In the genomic region with DNA sequence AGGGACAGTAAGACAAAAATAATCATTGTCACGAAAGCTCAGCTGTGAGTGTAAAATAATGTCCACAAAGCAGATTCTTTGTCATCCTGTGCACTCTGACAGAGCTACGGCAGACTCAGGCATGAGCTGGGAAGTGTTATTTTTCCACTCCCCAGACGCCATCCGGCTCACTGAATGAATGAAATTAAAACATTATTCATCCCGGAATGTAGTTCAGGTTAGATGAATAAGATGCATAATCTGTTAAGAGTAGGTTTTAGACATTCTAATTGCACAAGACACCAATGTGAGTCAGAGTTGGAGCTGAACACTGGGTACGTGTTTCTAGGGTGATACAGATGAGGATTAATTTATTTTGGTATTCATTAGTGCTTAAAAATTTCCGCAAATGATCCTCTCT, we compare ENCODE assay signal across 16 cellular contexts.
A peak's percentile ranks its signal among the peaks of the same experiment; 100 is the strongest.
DNase-seq lines count a peak whose midpoint lies in the region; ATAC-seq and TF ChIP-seq lines count a peak whose summit lies in the region.
"Had no signal": no experiment of that assay in that cellular context is flagged by ENCODE, and none has a peak within 500 bp of the region (broad histone marks: within the 10 kb centered on the region; RNA-seq: fewer than 3 reads in every experiment).

No MANE protein-coding gene starts in this region.

- intact Hi-C loops in testis (cut with DNase I; ENCODE audit: low total_unique reads) = no loop called here

- H3K36me3 ChIP-seq in fibroblast of lung (ENCODE audit: control insufficient read depth, insufficient read depth, low read length) = no peaks in the 10 kb centered on the region
- H3K36me3 ChIP-seq in testis (ENCODE audit: low read depth, missing control alignments) = no peaks in the 10 kb centered on the region

- H4K20me1 ChIP-seq in fibroblast of lung (ENCODE audit: control insufficient read depth, extremely low read depth, insufficient read depth, low read length) = no peaks in the 10 kb centered on the region

- WGBS in testis, 2 donors = 79 to 93% methylated on average over 7 of the region's 7 CpGs

- H3K4me2 ChIP-seq in fibroblast of lung (ENCODE audit: extremely low read depth, insufficient read depth, low read length) = no peak overlapping the region

- H3K4me3 ChIP-seq in fibroblast of lung (replicated peaks in 1 of 4; ENCODE audit: control extremely low read depth in 1 of 4, insufficient read depth in 1 of 4, low read depth in 3 of 4, low read length in 4 of 4) = no peak overlapping the region
- no peak overlapping the region for H3K4me3 ChIP-seq in testis

- TF ChIP-seq POLR2A in testis (IDR thresholded peaks at IDR 0.05) = no peak

- no peaks in the 10 kb centered on the region for H3K79me2 ChIP-seq in fibroblast of lung (ENCODE audit: control insufficient read depth, insufficient read depth, low read length)

- no peak overlapping the region for H2AFZ ChIP-seq in fibroblast of lung (ENCODE audit: low read length)

- DNase-seq in GM04504 (ENCODE audit: low read depth) (peak; percentile 13), RKO (ENCODE audit: low spot score) (peak; percentile 64), fibroblast of lung (ENCODE audit: low read depth in 2 of 2) (peak; percentile 15 to 90), putamen (ENCODE audit: low spot score) (peak; percentile 47), testis (no peak), NCI-H524 treated with DMSO at 0.1 percent for 48 hours (lab: John Stamatoyannopoulos, UW) (no peak)
- no peak for DNase-seq in activated CD8-positive, alpha-beta memory T cell treated with anti-CD3 and anti-CD28 coated beads, Interleukin-2, amount 50 U/mL, for 48 hours
- DNase-seq: activated CD4-positive, alpha-beta T cell treated with anti-CD3 and anti-CD28 coated beads for 4 hours; aorta; effector memory CD8-positive, alpha-beta T cell; GDM1; NCI-H2107; right cardiac atrium; stimulated activated CD4-positive, alpha-beta T cell treated with anti-CD3 and anti-CD28 coated beads, Interleukin-4, amount 100 ng/mL, for 4 hours had no signal

- no peak for ATAC-seq in HG02970 (IDR thresholded peaks at IDR 0.05; ENCODE audit: low FRiP score, unreplicated experiment)
- ATAC-seq: effector memory CD8-positive, alpha-beta T cell; stimulated activated memory B cell treated with anti-CD40 and anti-IgM and Interleukin-4, amounts not matched to agents 10 μg/mL and 1 μg/mL and 100 μg/mL, for 72 hours had no signal

- H3K27me3 ChIP-seq in fibroblast of lung (ENCODE audit: control insufficient read depth, insufficient read depth, low read length) = peaks cover 4% of the 10 kb centered on the region
- no peaks in the 10 kb centered on the region for H3K27me3 ChIP-seq in testis

- H3K4me1 ChIP-seq in fibroblast of lung (ENCODE audit: control insufficient read depth, extremely low read depth, insufficient read depth, low read length) = no peaks in the 10 kb centered on the region
- no peaks in the 10 kb centered on the region for H3K4me1 ChIP-seq in testis

- H3K27ac ChIP-seq in fibroblast of lung (ENCODE audit: insufficient read depth, low read length) = no peak overlapping the region
- no peak overlapping the region for H3K27ac ChIP-seq in testis

- H3K9me3 ChIP-seq in fibroblast of lung (ENCODE audit: control insufficient read depth, insufficient read depth, low read depth, low read length) (no peaks in the 10 kb centered on the region), testis (no peaks in the 10 kb centered on the region)

- no peak overlapping the region for H3K9ac ChIP-seq in fibroblast of lung (ENCODE audit: insufficient read depth, low read length)

- TF ChIP-seq CTCF in fibroblast of lung (conservative IDR thresholded peaks at IDR 0.05 in 1 of 2, IDR thresholded peaks at IDR 0.05 in 1 of 2; ENCODE audit: low read depth in 1 of 2, low read length in 2 of 2) (no peak), testis (IDR thresholded peaks at IDR 0.05) (no peak)

Comparison
In these comparisons a context has a peak if more than half of its experiments do, and no peak if none do; other contexts are left out.
1. DNase-seq: peak in GM04504 (single experiment), RKO (single experiment), fibroblast of lung (2 of 2) and putamen (single experiment); none in testis (single experiment), NCI-H524 treated with DMSO at 0.1 percent for 48 hours (single experiment) and activated CD8-positive, alpha-beta memory T cell treated with anti-CD3 and anti-CD28 coated beads, Interleukin-2, amount 50 U/mL, for 48 hours (single experiment).